9 cellular contexts compared by ENCODE assay signal in genomic region chrX:13081385-13082285, GRCh38. TPM values are rescaled to one million over a fixed set of nuclear protein-coding genes. Genes with fewer than 3 reads are reported as not detected.
DNase-seq lines count a peak whose midpoint lies in the region; ATAC-seq and TF ChIP-seq lines count a peak whose summit lies in the region.
"Had no signal": no experiment of that assay in that cellular context is flagged by ENCODE, and none has a peak within 500 bp of the region (broad histone marks: within the 10 kb centered on the region; RNA-seq: fewer than 3 reads in every experiment).

No MANE protein-coding gene starts in this region.

- intact Hi-C loops in mucosa of descending colon (cut with DNase I, micrococcal nuclease), result no loop called here

- H3K27me3 ChIP-seq in SU-DHL-6 (ENCODE audit: low read length) (no peaks in the 10 kb centered on the region), H7 (ENCODE audit: control insufficient read depth, insufficient read depth, low read length) (no peaks in the 10 kb centered on the region)

- H2AFZ ChIP-seq in SU-DHL-6 (ENCODE audit: low read depth, low read length, severe bottlenecking), result no peak overlapping the region

- 0 out of 2 replicates have a peak, but pooled peaks cover 5% of the 10 kb centered on the region for H3K79me2 ChIP-seq in SU-DHL-6 (ENCODE audit: insufficient read depth, low read length)

- H3K27ac ChIP-seq in SU-DHL-6 (ENCODE audit: low read depth, low read length), result peak overlapping the region; percentile 99

- H3K9me3 ChIP-seq in SU-DHL-6 (ENCODE audit: insufficient read depth, low read length) (no peaks in the 10 kb centered on the region), mucosa of descending colon (no peaks in the 10 kb centered on the region)

- no peaks in the 10 kb centered on the region for H3K36me3 Mint-ChIP-seq in chondrocyte (ENCODE audit: low read depth)

- H3K27ac Mint-ChIP-seq in chondrocyte (ENCODE audit: unreplicated experiment), result no peak overlapping the region

- peak; percentile 79 for DNase-seq in GM12865 (ENCODE audit: low read depth)
- DNase-seq in mucosa of descending colon, result no peak
- DNase-seq in H7, result no peak
- no peak for DNase-seq in chondrocyte (ENCODE audit: low spot score)
- no peak for DNase-seq in NCI-H1092 (lab: John Stamatoyannopoulos, UW)
- DNase-seq: NCI-H510A treated with DMSO at 0.1 percent for 48 hours had no signal

- peak overlapping the region; percentile 58 for H3K9ac ChIP-seq in SU-DHL-6 (ENCODE audit: low read length)

- H3K4me2 ChIP-seq in SU-DHL-6 (ENCODE audit: low read depth, low read length, poor library complexity, severe bottlenecking), result peak overlapping the region; percentile 93

- H3K4me3 Mint-ChIP-seq in chondrocyte (ENCODE audit: unreplicated experiment), result no peak overlapping the region

- H3K9me3 Mint-ChIP-seq in chondrocyte (ENCODE audit: low read depth), result no peaks in the 10 kb centered on the region

- peaks cover 50% of the 10 kb centered on the region for H3K4me1 Mint-ChIP-seq in chondrocyte (ENCODE audit: low read depth)

- no peaks in the 10 kb centered on the region for H3K27me3 Mint-ChIP-seq in chondrocyte (ENCODE audit: low read depth)

- no peak overlapping the region for H3K4me3 ChIP-seq in GM12865 (ENCODE audit: low read depth, low read length)
- peak overlapping the region; percentile 23 for H3K4me3 ChIP-seq in SU-DHL-6 (ENCODE audit: insufficient read depth, low read length, poor library complexity, severe bottlenecking)
- H3K4me3 ChIP-seq in mucosa of descending colon, result no peak overlapping the region
- no peak overlapping the region for H3K4me3 ChIP-seq in H7 (ENCODE audit: insufficient read depth, low read depth, low read length)

- H3F3A ChIP-seq in SU-DHL-6 (ENCODE audit: insufficient read depth), result peaks cover 82% of the 10 kb centered on the region

- no peaks in the 10 kb centered on the region for H4K20me1 ChIP-seq in SU-DHL-6 (ENCODE audit: low read depth, low read length)

- peaks cover 6% of the 10 kb centered on the region for H3K4me1 ChIP-seq in mucosa of descending colon (ENCODE audit: low read depth)

- H3K9me2 ChIP-seq in SU-DHL-6 (replicated peaks; ENCODE audit: insufficient read depth, low read length), result no peaks in the 10 kb centered on the region

- TF ChIP-seq CTCF in GM12865 (IDR thresholded peaks at IDR 0.05; ENCODE audit: insufficient read depth, low read depth, low read length, missing control alignments) (no peak), SU-DHL-6 (IDR thresholded peaks at IDR 0.05; ENCODE audit: insufficient read depth, low read length, poor library complexity, severe bottlenecking) (no peak), mucosa of descending colon (IDR thresholded peaks at IDR 0.05) (no peak), chondrocyte (IDR thresholded peaks at IDR 0.05) (no peak)

- H3K36me3 ChIP-seq in SU-DHL-6 (ENCODE audit: low read length) (no peaks in the 10 kb centered on the region), mucosa of descending colon (ENCODE audit: low read depth) (no peaks in the 10 kb centered on the region), H7 (replicated peaks; ENCODE audit: control insufficient read depth, insufficient read depth, low read length) (no peaks in the 10 kb centered on the region)

- ATAC-seq in HG02885 (IDR thresholded peaks at IDR 0.05; ENCODE audit: poor library complexity, unreplicated experiment) (peak; percentile 65), mucosa of descending colon (peak; percentile 68), HG03565 (IDR thresholded peaks at IDR 0.05; ENCODE audit: unreplicated experiment) (no peak)

RNA-seq across cellular contexts. Expression of gene FAM9C, which starts 37.2 kb away (rescaled TPM):
- total RNA-seq in mucosa of descending colon (under 1 TPM in 1 of 3 donors, not detected in 2; 0.13 TPM), chondrocyte (not detected in 3 replicates)
- 0.07 and 0.18 TPM in 2 replicates for total RNA-seq in H7 (2014; rRNA removed; shearing (Covaris generic))
